12 cellular contexts compared by ENCODE assay signal in the genomic region with DNA sequence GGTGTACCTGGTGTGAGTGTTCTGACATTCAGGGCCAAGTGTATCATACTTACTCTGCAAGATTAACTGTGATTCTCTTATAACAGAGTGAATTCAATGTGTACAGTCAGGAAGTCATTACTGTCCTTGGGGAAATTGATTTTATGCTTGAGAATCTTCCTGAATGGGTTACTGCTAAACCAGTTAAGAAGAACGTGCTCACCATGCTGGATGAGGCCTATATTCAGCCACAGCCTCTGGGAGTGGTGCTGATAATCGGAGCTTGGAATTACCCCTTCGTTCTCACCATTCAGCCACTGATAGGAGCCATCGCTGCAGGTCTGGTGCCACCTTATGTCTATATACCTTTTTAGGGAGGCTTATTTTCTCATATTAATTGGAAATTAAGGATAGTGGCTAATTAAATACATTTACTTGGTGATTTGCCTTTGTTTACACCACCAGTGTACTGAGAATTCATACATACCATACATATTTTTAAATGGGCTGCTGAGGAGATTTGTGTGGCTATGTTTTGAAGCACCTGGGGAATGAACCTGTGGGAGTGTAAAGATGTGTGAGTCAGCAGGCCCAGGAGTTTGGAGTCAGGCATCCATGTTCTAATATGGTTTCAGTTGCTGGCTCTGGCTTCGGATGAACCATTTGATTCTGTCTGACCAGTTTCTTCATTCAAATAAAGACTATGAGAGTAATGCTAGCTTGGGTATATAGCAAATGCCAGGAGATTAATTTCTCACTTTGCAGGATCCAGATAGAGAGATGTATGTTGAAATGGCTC. TPM values are rescaled to one million over a fixed set of nuclear protein-coding genes. Genes with fewer than 3 reads are reported as not detected.
DNase-seq lines count a peak whose midpoint lies in the region; ATAC-seq, FAIRE-seq and TF ChIP-seq lines count a peak whose summit lies in the region.
"Had no signal": no experiment of that assay in that cellular context is flagged by ENCODE, and none has a peak within 500 bp of the region (broad histone marks: within the 10 kb centered on the region; RNA-seq: fewer than 3 reads in every experiment).

No MANE protein-coding gene starts in this region.

- peaks cover 2% of the 10 kb centered on the region for H3K9me1 ChIP-seq in keratinocyte (ENCODE audit: control insufficient read depth, extremely low read depth, insufficient read depth, low read length)

- H3K27ac Mint-ChIP-seq in CD4-positive, alpha-beta T cell, result no peak overlapping the region

- peaks cover 15% of the 10 kb centered on the region for H3K79me2 ChIP-seq in keratinocyte (ENCODE audit: control insufficient read depth, insufficient read depth, low read length)

- peaks cover 45% of the 10 kb centered on the region for H3K36me3 Mint-ChIP-seq in CD4-positive, alpha-beta T cell (ENCODE audit: low read depth)

- DNase-seq in CD4-positive, alpha-beta T cell, result no peak
- DNase-seq in keratinocyte (ENCODE audit: low read depth, low spot score) (no peak), inferior parietal cortex (ENCODE audit: extremely low spot score) (no peak), EL (no peak), BE2C (no peak)
- DNase-seq: AML-193, GF-D8, NCI-H446, SIG-M5 had no signal

- no peaks in the 10 kb centered on the region for H3K27me3 Mint-ChIP-seq in CD4-positive, alpha-beta T cell

- H3K36me3 ChIP-seq in keratinocyte (ENCODE audit: control insufficient read depth in 2 of 2, extremely low read depth in 1 of 2, insufficient read depth in 2 of 2, low read length in 2 of 2) (peaks cover 5 to 12% of the 10 kb centered on the region in 2 experiments), skeletal muscle satellite cell (ENCODE audit: insufficient read depth, low read length) (peaks cover 25% of the 10 kb centered on the region), BE2C (no peaks in the 10 kb centered on the region)

- H3K27ac ChIP-seq in CD4-positive, alpha-beta T cell (ENCODE audit: low read depth, low read length), result no peak overlapping the region
- H3K27ac ChIP-seq in angular gyrus (ENCODE audit: low read depth, low read length) (peak overlapping the region; percentile 19), keratinocyte (ENCODE audit: control insufficient read depth, insufficient read depth, low read length) (peak overlapping the region; percentile 45)

- no peaks in the 10 kb centered on the region for H4K20me1 ChIP-seq in keratinocyte (ENCODE audit: control insufficient read depth, extremely low read depth, insufficient read depth, low read length)

- ATAC-seq in CD4-positive, alpha-beta T cell (ENCODE audit: poor library complexity), result no peak
- no peak for ATAC-seq in HG02970 (IDR thresholded peaks at IDR 0.05; ENCODE audit: low FRiP score, unreplicated experiment)

- intact Hi-C loops in CD4-positive, alpha-beta T cell (cut with DNase I, micrococcal nuclease), result loop anchor here in 1 of 2 experiments (5.0 kb wide), 1 partner anchor 96 kb away; a partner anchor contains a TSS

- TF ChIP-seq CTCF in CD4-positive, alpha-beta T cell (IDR thresholded peaks at IDR 0.05), result no peak
- no peak for TF ChIP-seq CTCF in keratinocyte (optimal IDR thresholded peaks at IDR 0.05 in 1 of 3, IDR thresholded peaks at IDR 0.05 in 1 of 3, conservative IDR thresholded peaks at IDR 0.05 in 1 of 3; ENCODE audit: extremely low read depth in 1 of 3, insufficient read depth in 2 of 3, low read length in 3 of 3)
- no peak for TF ChIP-seq CTCF in BE2C (IDR thresholded peaks at IDR 0.05; ENCODE audit: low read depth, low read length)

- no peaks in the 10 kb centered on the region for H3K9me3 ChIP-seq in CD4-positive, alpha-beta T cell (ENCODE audit: control insufficient read depth, low read length)
- H3K9me3 ChIP-seq in keratinocyte (ENCODE audit: control insufficient read depth, low read depth, low read length), result no peaks in the 10 kb centered on the region
- no peaks in the 10 kb centered on the region for H3K9me3 ChIP-seq in skeletal muscle satellite cell (replicated peaks; ENCODE audit: low read length)
- no peaks in the 10 kb centered on the region for H3K9me3 ChIP-seq in BE2C

- peak overlapping the region; percentile 30 for H3K4me3 Mint-ChIP-seq in CD4-positive, alpha-beta T cell

- CTCF ChIA-PET in CD4-positive, alpha-beta T cell (lab: Charles Lee), result no interaction called here

- dilution Hi-C loops in keratinocyte (cut with MboI; ENCODE audit: extremely low pct_ligation_motif_present, low sequenced_read_pairs), result loop anchor here (25.0 kb wide), 1 partner anchor 289 kb away; a partner anchor contains a TSS

- H3K4me1 ChIP-seq in keratinocyte (ENCODE audit: control insufficient read depth, extremely low read depth, insufficient read depth, low read length) (peaks cover 48% of the 10 kb centered on the region), skeletal muscle satellite cell (ENCODE audit: control insufficient read depth, insufficient read depth, low read length) (peaks cover 38% of the 10 kb centered on the region), BE2C (no peaks in the 10 kb centered on the region)

- H3K9me3 Mint-ChIP-seq in CD4-positive, alpha-beta T cell, result no peaks in the 10 kb centered on the region

- H3K4me2 ChIP-seq in keratinocyte (ENCODE audit: control insufficient read depth, extremely low read depth, insufficient read depth, low read depth, low read length) (peak overlapping the region; percentile 95), skeletal muscle satellite cell (ENCODE audit: low read length) (peak overlapping the region; percentile 89)

- peak; percentile 53 for FAIRE-seq in keratinocyte (lab: Jason Lieb, UNC)

- peak overlapping the region in 1 of 3 experiments; percentile 25 for H3K4me3 ChIP-seq in keratinocyte (ENCODE audit: control insufficient read depth in 2 of 3, extremely low read depth in 1 of 3, insufficient read depth in 2 of 3, low read depth in 1 of 3, low read length in 3 of 3)
- peak overlapping the region; percentile 20 for H3K4me3 ChIP-seq in skeletal muscle satellite cell (ENCODE audit: low read length)
- H3K4me3 ChIP-seq in BE2C (ENCODE audit: low read depth, low read length), result no peak overlapping the region

- no peaks in the 10 kb centered on the region for H3K27me3 ChIP-seq in CD4-positive, alpha-beta T cell (ENCODE audit: control insufficient read depth, insufficient read depth, low read length)
- H3K27me3 ChIP-seq in keratinocyte (ENCODE audit: control insufficient read depth, extremely low read depth, insufficient read depth, low read length) (no peaks in the 10 kb centered on the region), skeletal muscle satellite cell (ENCODE audit: control insufficient read depth, insufficient read depth, low read length) (no peaks in the 10 kb centered on the region), BE2C (no peaks in the 10 kb centered on the region)

- peaks cover 42% of the 10 kb centered on the region for H3K4me1 Mint-ChIP-seq in CD4-positive, alpha-beta T cell (ENCODE audit: low read depth)

- no peak overlapping the region for H2AFZ ChIP-seq in keratinocyte (ENCODE audit: control insufficient read depth, low read length)

- H3K9ac ChIP-seq in keratinocyte (ENCODE audit: control insufficient read depth, extremely low read depth, insufficient read depth, low read length) (no peak overlapping the region), skeletal muscle satellite cell (ENCODE audit: low read depth, low read length) (no peak overlapping the region)

- POLR2A ChIA-PET in CD4-positive, alpha-beta T cell (lab: Charles Lee), result no interaction called here

RNA-seq across cellular contexts. Expression of a gene that starts 3.1 kb away (rescaled TPM):
- total RNA-seq in CD4-positive, alpha-beta T cell, result 10 to 100 TPM; 20.0 to 20.9 TPM
- 45.5 to 77.6 TPM (median 62.2 TPM) in 3 replicates for polyA plus RNA-seq in keratinocyte
- polyA plus RNA-seq in keratinocyte (2011; ENCODE audit: low read depth), result 36.4 TPM
- 31.0 and 54.5 TPM in 2 replicates for polyA plus RNA-seq in keratinocyte (2011; cell fraction: cytosol; rRNA removed)
- polyA plus RNA-seq in keratinocyte (2011; cell fraction: nucleus; rRNA removed), result 51.2 and 66.7 TPM in 2 replicates
- 36.9 and 68.5 TPM in 2 replicates for polyA plus RNA-seq in keratinocyte (2012; ENCODE audit: low replicate concordance)
- polyA minus RNA-seq in keratinocyte, result 12.6 to 68.1 TPM (median 61.2 TPM) in 3 replicates
- polyA minus RNA-seq in keratinocyte (2011; cell fraction: cytosol; rRNA and poly(A)+ RNA removed), result 46.8 TPM
- polyA minus RNA-seq in keratinocyte (2011; cell fraction: nucleus; rRNA and poly(A)+ RNA removed), result 30.6 and 42.8 TPM in 2 replicates
- 78.2 and 107 TPM in 2 replicates for total RNA-seq in skeletal muscle satellite cell (2012; rRNA removed)
- polyA plus RNA-seq in BE2C (2012; ENCODE audit: insufficient read depth, insufficient read length, low read depth), result 22.5 TPM
